In genomic region chr1:2981981-2982614, GRCh38 we compare ENCODE assay signal across 30 cellular contexts. TPM values are rescaled to one million over a fixed set of nuclear protein-coding genes. Genes with fewer than 3 reads are reported as not detected.
A peak's percentile ranks its signal among the peaks of the same experiment; 100 is the strongest.
DNase-seq lines count a peak whose midpoint lies in the region; ATAC-seq, FAIRE-seq and TF ChIP-seq lines count a peak whose summit lies in the region.
"Had no signal": no experiment of that assay in that cellular context is flagged by ENCODE, and none has a peak within 500 bp of the region (broad histone marks: within the 10 kb centered on the region; RNA-seq: fewer than 3 reads in every experiment).

No MANE protein-coding gene starts in this region.

- TF ChIP-seq CTCF in kidney (IDR thresholded peaks at IDR 0.05; ENCODE audit: borderline replicate concordance, extremely low read depth, insufficient read depth) (no peak), pancreas (IDR thresholded peaks at IDR 0.05) (no peak)

- peak; percentile 5 for DNase-seq in D341Med (ENCODE audit: low spot score)
- DNase-seq in kidney, result peak; percentile 49
- DNase-seq in pancreas, result peak in 4 of 6 donors; percentile 1 to 61 (median 28)
- DNase-seq in HCEC 1CT, result no peak
- DNase-seq in activated CD4-positive, alpha-beta T cell treated with anti-CD3 and anti-CD28 coated beads for 48 hours, result no peak
- DNase-seq: activated naive CD8-positive, alpha-beta T cell treated with anti-CD3 and anti-CD28 coated beads, Interleukin-2, amount 50 U/mL, for 24 hours; CD4-positive, CD25-positive, alpha-beta regulatory T cell; effector memory CD8-positive, alpha-beta T cell; EL; NCI-H1105 treated with DMSO at 0.1 percent for 48 hours; NCI-H2029 treated with DMSO at 0.1 percent for 48 hours; NCI-H774; SK-N-SH; stimulated activated CD4-positive, alpha-beta T cell treated with anti-CD3 and anti-CD28 coated beads, Interleukin-12 subunit alpha, Interleukin-12 subunit beta, amount 100 ng/mL, for 4 hours; stimulated activated CD4-positive, alpha-beta T cell treated with anti-CD3 and anti-CD28 coated beads, Interleukin-4, amount 100 ng/mL, for 4 hours; stimulated activated naive CD4-positive, alpha-beta T cell; T-helper 17 cell had no signal

- peak overlapping the region; percentile 63 for H3K4me2 ChIP-seq in BLaER1
- H3K4me2 ChIP-seq: hepatocyte, SK-N-SH had no signal

- H3K27me3 ChIP-seq in BLaER1, result no peaks in the 10 kb centered on the region; the same call in none of the 2 replicates
- no peaks in the 10 kb centered on the region for H3K27me3 ChIP-seq in pancreas
- H3K27me3 ChIP-seq: hepatocyte, neutrophil, thyroid gland had no signal

- ATAC-seq in pancreas (no peak), HG03175 (IDR thresholded peaks at IDR 0.05; ENCODE audit: unreplicated experiment) (no peak)
- ATAC-seq: activated naive CD8-positive, alpha-beta T cell treated with anti-CD3 and anti-CD28 coated beads, Interleukin-2, amount 50 U/mL, for 24 hours; effector memory CD8-positive, alpha-beta T cell; esophagus mucosa; HCT116; T-helper 17 cell had no signal

- H3K36me3 ChIP-seq in BLaER1, result no peaks in the 10 kb centered on the region
- H3K36me3 ChIP-seq in kidney (ENCODE audit: control insufficient read depth in 1 of 2, insufficient read depth in 2 of 2, low read length in 2 of 2), result no peaks in the 10 kb centered on the region
- no peaks in the 10 kb centered on the region for H3K36me3 ChIP-seq in pancreas
- H3K36me3 ChIP-seq: neutrophil, thyroid gland had no signal

- WGBS in pancreas, 2 donors, result 80 to 82% methylated on average over 19 of the region's 19 CpGs

- no peak for FAIRE-seq in kidney (lab: Jason Lieb, UNC)
- no peak for FAIRE-seq in pancreas (lab: Jason Lieb, UNC)
- FAIRE-seq: frontal cortex had no signal

- H3K4me3 ChIP-seq in BLaER1 (no peak overlapping the region), kidney (ENCODE audit: low read length in 2 of 2) (no peak overlapping the region), pancreas (no peak overlapping the region)
- H3K4me3 ChIP-seq: hepatocyte, lung, thyroid gland had no signal

- H3K27ac ChIP-seq in BLaER1, result no peak overlapping the region
- no peak overlapping the region for H3K27ac ChIP-seq in kidney (ENCODE audit: low read depth in 2 of 2, low read length in 2 of 2)
- no peak overlapping the region for H3K27ac ChIP-seq in pancreas
- H3K27ac ChIP-seq: hepatocyte, neutrophil, thyroid gland had no signal

- H3K9ac ChIP-seq in BLaER1 (no peak overlapping the region), kidney (ENCODE audit: low read length in 2 of 2) (no peak overlapping the region)
- H3K9ac ChIP-seq: SK-N-SH had no signal

- H3K4me1 ChIP-seq in BLaER1 (peaks cover 22% of the 10 kb centered on the region), kidney (ENCODE audit: control insufficient read depth in 1 of 2, insufficient read depth in 1 of 2, low read depth in 1 of 2, low read length in 2 of 2) (no peaks in the 10 kb centered on the region), pancreas (peaks cover 0 to 8% (median 4%) of the 10 kb centered on the region in 3 donors)
- H3K4me1 ChIP-seq: thyroid gland had no signal

- intact Hi-C loops in kidney (cut with DNase I) (no loop called here), pancreas (cut with DNase I) (no loop called here)

- no peaks in the 10 kb centered on the region for H3K9me3 ChIP-seq in BLaER1
- no peaks in the 10 kb centered on the region for H3K9me3 ChIP-seq in kidney (ENCODE audit: control insufficient read depth in 1 of 2, low read length in 2 of 2)
- H3K9me3 ChIP-seq in pancreas, result no peaks in the 10 kb centered on the region
- H3K9me3 ChIP-seq: neutrophil, SK-N-SH, thyroid gland had no signal

- no peaks in the 10 kb centered on the region; the same call in 1 of the 2 replicates for H4K20me1 ChIP-seq in BLaER1

RNA-seq across cellular contexts. Expression of gene ACTRT2, which starts 39.2 kb away (rescaled TPM):
- not detected for total RNA-seq in kidney
- polyA plus RNA-seq in kidney (ENCODE audit: insufficient read depth, low read depth, low replicate concordance), result not detected
- not detected for total RNA-seq in pancreas
- polyA plus RNA-seq in pancreas, result not detected
- total RNA-seq: activated CD8-positive, alpha-beta memory T cell treated with anti-CD3 and anti-CD28 coated beads for 36 hours; activated T-helper 1 cell treated with anti-CD3 and anti-CD28 coated beads, Interleukin-12 subunit alpha, Interleukin-12 subunit beta, Interleukin-2, Interleukin-4 antibody, amounts not matched to agents 30 ng/mL and 10 ng/mL and 1 ng/mL, durations not matched to agents 14 hours and 24 hours and 36 hours; CD4-positive, CD25-positive, alpha-beta regulatory T cell; esophagus mucosa; frontal cortex; hepatocyte; lung; MCF 10A; renal cortical epithelial cell; T-helper 17 cell had no signal
- polyA plus RNA-seq: CD4-positive, CD25-positive, alpha-beta regulatory T cell; hepatocyte; lung; SK-N-SH had no signal

Comparison
In these comparisons a context has a peak if more than half of its experiments do, and no peak if none do; other contexts are left out.
1. DNase-seq: peak in D341Med (single experiment), kidney (single experiment) and pancreas (4 of 6); none in HCEC 1CT (single experiment) and activated CD4-positive, alpha-beta T cell treated with anti-CD3 and anti-CD28 coated beads for 48 hours (single experiment).